8 cellular contexts compared by ENCODE assay signal in genomic region chr12:132841151-132841550, GRCh38.
"Had no signal": no experiment of that assay in that cellular context is flagged by ENCODE, and none has a peak within 500 bp of the region (broad histone marks: within the 10 kb centered on the region; RNA-seq: fewer than 3 reads in every experiment).

No MANE protein-coding gene starts in this region.

- H2AFZ ChIP-seq: GM23248 had no signal

- H3K27ac ChIP-seq: GM23248 had no signal

- H3K4me3 Mint-ChIP-seq: HFFc6 had no signal

- H3K9me3 ChIP-seq: HAP-1 had no signal

- FAIRE-seq: HTR-8/SVneo had no signal

- H3K4me1 ChIP-seq: HAP-1 had no signal

- H3K27ac Mint-ChIP-seq: HFFc6 had no signal

- DNase-seq: GM23248, GOT3, H7, HFFc6, IMR-90 had no signal

- H3K4me3 ChIP-seq: GM23248, HAP-1 had no signal

- H3K36me3 ChIP-seq: HAP-1 had no signal

- H3K9me3 Mint-ChIP-seq: HFFc6 had no signal

- H3K9ac ChIP-seq: GM23248 had no signal

- ATAC-seq: HCT116 had no signal
